14 cellular contexts compared by ENCODE assay signal in genomic region chr2:240972636-240973521, GRCh38. TPM values are rescaled to one million over a fixed set of nuclear protein-coding genes. Genes with fewer than 3 reads are reported as not detected.
DNase-seq lines count a peak whose midpoint lies in the region; ATAC-seq, FAIRE-seq and TF ChIP-seq lines count a peak whose summit lies in the region.
"Had no signal": no experiment of that assay in that cellular context is flagged by ENCODE, and none has a peak within 500 bp of the region (broad histone marks: within the 10 kb centered on the region; RNA-seq: fewer than 3 reads in every experiment).

No MANE protein-coding gene starts in this region.

- DNase-seq in DMS153 (lab: John Stamatoyannopoulos, UW) (peak; percentile 39), DMS153 treated with DMSO at 0.1 percent for 48 hours (lab: John Stamatoyannopoulos, UW; ENCODE audit: unreplicated experiment) (no peak), astrocyte (ENCODE audit: low read depth) (peak; percentile 14), right cardiac atrium (peak; percentile 18 to 61 (median 55)), stomach (peak; percentile 48), MV-4-11 (lab: John Stamatoyannopoulos, UW) (no peak)
- DNase-seq: activated CD4-positive, alpha-beta T cell treated with anti-CD3 and anti-CD28 coated beads for 36 hours; activated naive CD4-positive, alpha-beta T cell; effector CD8-positive, alpha-beta T cell; islet precursor cell; SHP77 treated with DMSO at 0.1 percent for 48 hours had no signal

- no peak for FAIRE-seq in astrocyte (lab: Jason Lieb, UNC)

- no peaks in the 10 kb centered on the region for H3K4me1 Mint-ChIP-seq in astrocyte (ENCODE audit: low read depth, unreplicated experiment)

- TF ChIP-seq POLR2A in stomach (IDR thresholded peaks at IDR 0.05): no peak

- no peak overlapping the region for H2AFZ ChIP-seq in astrocyte (ENCODE audit: low read depth, low read length)

- H3K36me3 ChIP-seq in astrocyte (ENCODE audit: insufficient read depth, low read length) (no peaks in the 10 kb centered on the region), stomach (no peaks in the 10 kb centered on the region)

- no peak for TF ChIP-seq EP300 in stomach (IDR thresholded peaks at IDR 0.05)

- H3K4me3 Mint-ChIP-seq in astrocyte (ENCODE audit: unreplicated experiment): no peak overlapping the region
- H3K4me3 Mint-ChIP-seq: activated CD4-positive, alpha-beta T cell treated with anti-CD3 and anti-CD28 coated beads for 36 hours had no signal

- H3K9me3 ChIP-seq in astrocyte (ENCODE audit: insufficient read depth, low read depth, low read length) (no peaks in the 10 kb centered on the region), right cardiac atrium (ENCODE audit: control insufficient read depth, low read length) (no peaks in the 10 kb centered on the region), stomach (peaks cover 0 to 7% (median 0%) of the 10 kb centered on the region in 4 donors)

- H3K79me2 ChIP-seq in astrocyte (ENCODE audit: insufficient read depth, low read length): no peaks in the 10 kb centered on the region

- no peak overlapping the region for H3K27ac Mint-ChIP-seq in astrocyte (ENCODE audit: unreplicated experiment)
- H3K27ac Mint-ChIP-seq: activated CD4-positive, alpha-beta T cell treated with anti-CD3 and anti-CD28 coated beads for 36 hours had no signal

- H3K27ac ChIP-seq in astrocyte (ENCODE audit: low read depth, low read length): no peak overlapping the region
- H3K27ac ChIP-seq in right cardiac atrium (ENCODE audit: low read length): no peak overlapping the region
- no peak overlapping the region for H3K27ac ChIP-seq in stomach
- H3K27ac ChIP-seq: 22Rv1 had no signal

- no peak overlapping the region for H3K9ac ChIP-seq in astrocyte (ENCODE audit: low read length)

- intact Hi-C loops in right cardiac atrium (cut with DNase I): no loop called here
- intact Hi-C loops in stomach (cut with DNase I; ENCODE audit: low total_unique reads): no loop called here

- ATAC-seq in right cardiac atrium (peak in 1 of 2 donors; percentile 16), GM19452 (IDR thresholded peaks at IDR 0.05; ENCODE audit: unreplicated experiment) (no peak), HG03565 (IDR thresholded peaks at IDR 0.05; ENCODE audit: unreplicated experiment) (no peak)
- ATAC-seq: activated CD4-positive, alpha-beta T cell treated with anti-CD3 and anti-CD28 coated beads for 36 hours had no signal

- no peak overlapping the region for H3K4me2 ChIP-seq in astrocyte (ENCODE audit: low read length)

- H3K27me3 ChIP-seq in astrocyte (ENCODE audit: insufficient read depth, low read length) (peaks cover 22% of the 10 kb centered on the region), right cardiac atrium (ENCODE audit: control insufficient read depth, insufficient read depth) (no peaks in the 10 kb centered on the region), stomach (peaks cover 0 to 27% (median 6%) of the 10 kb centered on the region in 3 donors)

- WGBS in right cardiac atrium: 67% methylated on average over 17 of the region's 17 CpGs
- 27 to 44% (median 32%) methylated on average over 13 to 17 of the region's 17 CpGs for WGBS in stomach, 5 donors

- H4K20me1 ChIP-seq in astrocyte (ENCODE audit: insufficient read depth, low read length): no peaks in the 10 kb centered on the region

- H3K36me3 Mint-ChIP-seq in astrocyte (ENCODE audit: low read depth, unreplicated experiment): no peaks in the 10 kb centered on the region

- no peaks in the 10 kb centered on the region for H3K9me3 Mint-ChIP-seq in astrocyte (ENCODE audit: unreplicated experiment)

- TF ChIP-seq CTCF in astrocyte (IDR thresholded peaks at IDR 0.05; ENCODE audit: insufficient read depth, low read depth, low read length): no peak
- no peak for TF ChIP-seq CTCF in stomach (IDR thresholded peaks at IDR 0.05)

- no peaks in the 10 kb centered on the region for H3K4me1 ChIP-seq in astrocyte (ENCODE audit: insufficient read depth, low read length)
- H3K4me1 ChIP-seq in right cardiac atrium (ENCODE audit: control insufficient read depth, insufficient read depth, low read length): peaks cover 2% of the 10 kb centered on the region
- H3K4me1 ChIP-seq in stomach: peaks cover 0 to 11% (median 5%) of the 10 kb centered on the region in 4 donors

- H3K4me3 ChIP-seq in astrocyte (ENCODE audit: insufficient read depth, low read depth, low read length): no peak overlapping the region
- no peak overlapping the region for H3K4me3 ChIP-seq in right cardiac atrium (ENCODE audit: low read length)
- H3K4me3 ChIP-seq in stomach: no peak overlapping the region

- H3K27me3 Mint-ChIP-seq in astrocyte (ENCODE audit: low read depth, unreplicated experiment): peaks cover 41% of the 10 kb centered on the region

RNA-seq across cellular contexts. Expression of gene SNED1, which starts 25.5 kb away (rescaled TPM):
- total RNA-seq in astrocyte (0.23 and 0.48 TPM in 2 replicates), right cardiac atrium (10 to 100 TPM; 13.8 to 19.2 (median 16.8) TPM), stomach (100 to 1,000 TPM in 1 of 5 donors, 10 to 100 TPM in 4; 11.4 to 106 (median 22.7) TPM)
- polyA plus RNA-seq in right cardiac atrium (6.7 TPM), stomach (1 to 10 TPM; 2.0 to 2.7 (median 2.3) TPM)

Comparison
In these comparisons a context has a peak if more than half of its experiments do, and no peak if none do; other contexts are left out.
1. DNase-seq: peak in DMS153 (single experiment), astrocyte (single experiment), right cardiac atrium (3 of 3) and stomach (single experiment); none in DMS153 treated with DMSO at 0.1 percent for 48 hours (single experiment) and MV-4-11 (single experiment).